21 cellular contexts compared by ENCODE assay signal in genomic region chr15:92168284-92168683, GRCh38.
"Had no signal": no experiment of that assay in that cellular context is flagged by ENCODE, and none has a peak within 500 bp of the region (broad histone marks: within the 10 kb centered on the region; RNA-seq: fewer than 3 reads in every experiment).

No MANE protein-coding gene starts in this region.

- H3K9me2 ChIP-seq: SK-N-SH had no signal

- H3K27ac ChIP-seq: RWPE1 had no signal

- H3K4me2 ChIP-seq: SK-N-SH had no signal

- H3K9me3 ChIP-seq: SK-N-SH had no signal

- DNase-seq: KBM-7, MV-4-11, NCI-H1092, NCI-H1105 treated with DMSO at 0.1 percent for 48 hours, NCI-H1417 treated with DMSO at 0.1 percent for 48 hours, NCI-H146, NCI-H1694 treated with DMSO at 0.1 percent for 48 hours, NCI-H1930, NCI-H2081, NCI-H2107, NCI-H2171, NCI-H226, NCI-H446, NCI-H510A, NCI-H524 treated with DMSO at 0.1 percent for 48 hours, NCI-H69, NCI-H774, SHP77, SK-N-SH had no signal

- ATAC-seq: Panc1 had no signal
